In the genomic region with DNA sequence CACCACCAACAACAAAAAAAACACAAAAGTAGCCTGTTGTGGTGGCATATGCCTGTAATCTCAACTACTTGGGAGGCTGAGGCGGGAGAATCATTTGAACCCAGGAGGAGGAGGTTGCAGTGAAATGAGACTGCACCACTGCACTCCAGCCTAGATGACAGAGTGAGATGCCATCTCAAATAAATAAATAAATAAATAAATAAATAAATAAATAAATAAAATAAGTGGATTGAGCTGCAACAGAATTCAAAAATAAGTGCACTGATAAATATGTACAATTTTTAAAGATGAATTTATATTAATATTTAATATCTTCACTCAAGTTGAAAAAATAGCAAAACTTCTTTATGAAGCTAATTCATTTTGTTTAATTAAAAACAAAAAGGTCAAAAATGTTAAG, we compare ENCODE assay signal across 35 cellular contexts.
"Had no signal": no experiment of that assay in that cellular context is flagged by ENCODE, and none has a peak within 500 bp of the region (broad histone marks: within the 10 kb centered on the region; RNA-seq: fewer than 3 reads in every experiment).

No MANE protein-coding gene starts in this region.

- DNase-seq: Karpas-422, Kasumi-1, KG1, MG63, MM.1S, MV-4-11, NCI-H1048, NCI-H1092, NCI-H1092 treated with DMSO at 0.1 percent for 48 hours, NCI-H1105, NCI-H1105 treated with DMSO at 0.1 percent for 48 hours, NCI-H1417, NCI-H1417 treated with DMSO at 0.1 percent for 48 hours, NCI-H1436, NCI-H1436 treated with DMSO at 0.1 percent for 48 hours, NCI-H146, NCI-H1694, NCI-H1694 treated with DMSO at 0.1 percent for 48 hours, NCI-H187, NCI-H187 treated with DMSO at 0.1 percent for 48 hours, NCI-H1930, NCI-H2029, NCI-H2029 treated with DMSO at 0.1 percent for 48 hours, NCI-H2081, NCI-H2081 treated with DMSO at 0.1 percent for 48 hours, NCI-H2107, NCI-H2171, NCI-H2171 treated with DMSO at 0.1 percent for 48 hours, NCI-H2227 treated with DMSO at 0.1 percent for 48 hours, NCI-H226, NCI-H345, NCI-H446, NCI-H446 treated with DMSO at 0.1 percent for 48 hours, NCI-H510A had no signal

- H3K36me3 ChIP-seq: MG63 had no signal

- H3K4me2 ChIP-seq: KMS-11 had no signal

- H3K27me3 ChIP-seq: MG63 had no signal

- H3K9me3 ChIP-seq: MG63 had no signal

- H3K4me3 ChIP-seq: MG63 had no signal

- H3K9ac ChIP-seq: KMS-11 had no signal

- H3K27ac ChIP-seq: KMS-11 had no signal
